1 cellular context compared by ENCODE assay signal in the genomic region with DNA sequence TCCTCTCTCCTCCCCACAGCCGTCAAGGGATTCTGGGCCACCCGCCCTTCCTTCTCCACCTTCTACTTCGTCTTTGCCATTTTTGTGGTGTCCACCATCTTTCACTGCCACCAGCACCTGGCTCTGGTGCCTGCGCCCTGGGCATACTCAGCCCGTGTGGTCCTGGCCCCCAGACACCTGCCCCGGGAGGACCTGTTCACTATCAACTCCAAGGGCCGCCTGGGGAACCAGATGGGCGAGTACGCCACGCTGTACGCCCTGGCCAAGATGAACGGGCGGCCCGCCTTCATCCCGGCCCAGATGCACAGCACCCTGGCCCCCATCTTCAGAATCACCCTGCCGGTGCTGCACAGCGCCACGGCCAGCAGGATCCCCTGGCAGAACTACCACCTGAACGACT. TPM values are rescaled to one million over a fixed set of nuclear protein-coding genes. Genes with fewer than 3 reads are reported as not detected.
"Had no signal": no experiment of that assay in that cellular context is flagged by ENCODE, and none has a peak within 500 bp of the region (broad histone marks: within the 10 kb centered on the region; RNA-seq: fewer than 3 reads in every experiment).

No MANE protein-coding gene starts in this region.

RNA-seq across cellular contexts. Expression of a gene that starts 7.2 kb away (rescaled TPM):
- total RNA-seq: GM12878 had no signal

RNA-seq across cellular contexts. Expression of a gene that starts 15.8 kb away (rescaled TPM):
- total RNA-seq: GM12878 had no signal
